ENCODE assay signal across 20 cellular contexts in the genomic region with DNA sequence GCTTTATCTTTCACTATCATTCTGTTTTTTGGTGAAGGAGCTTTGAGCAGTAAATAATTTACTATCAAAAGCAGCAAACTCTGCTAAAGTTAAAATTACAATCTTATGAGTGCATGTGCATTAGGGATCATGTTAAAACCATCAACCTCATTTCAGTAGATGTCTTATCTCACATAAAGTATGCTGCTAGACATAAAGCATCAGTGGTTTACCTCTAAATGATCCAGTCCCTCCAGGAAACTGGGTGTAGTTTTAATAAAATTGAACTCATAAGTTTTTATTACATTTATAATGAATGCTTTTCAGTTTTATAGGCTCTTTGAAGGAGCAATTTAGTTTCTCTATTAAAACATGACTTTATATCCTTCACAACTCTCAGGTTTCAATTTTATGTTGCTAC.
DNase-seq lines count a peak whose midpoint lies in the region; ATAC-seq and TF ChIP-seq lines count a peak whose summit lies in the region.
"Had no signal": no experiment of that assay in that cellular context is flagged by ENCODE, and none has a peak within 500 bp of the region (broad histone marks: within the 10 kb centered on the region; RNA-seq: fewer than 3 reads in every experiment).

No MANE protein-coding gene starts in this region.

- H3K79me2 ChIP-seq in smooth muscle cell (ENCODE audit: low read depth): no peaks in the 10 kb centered on the region

- H3K4me3 ChIP-seq in SK-N-MC: no peak overlapping the region
- no peak overlapping the region for H3K4me3 ChIP-seq in fibroblast of villous mesenchyme (ENCODE audit: low read depth, low read length)
- no peak overlapping the region for H3K4me3 ChIP-seq in smooth muscle cell
- no peak overlapping the region for H3K4me3 ChIP-seq in heart right ventricle
- H3K4me3 ChIP-seq: GM12878, HAP-1, MG63 had no signal

- H3K9me3 ChIP-seq in SK-N-MC (ENCODE audit: low read depth, low read length) (no peaks in the 10 kb centered on the region), smooth muscle cell (replicated peaks; ENCODE audit: low read depth) (no peaks in the 10 kb centered on the region), heart right ventricle (peaks cover 0 to 14% (median 0%) of the 10 kb centered on the region in 11 donors)
- H3K9me3 ChIP-seq: HAP-1, MG63 had no signal

- H3F3A ChIP-seq in smooth muscle cell (ENCODE audit: low read depth): no peaks in the 10 kb centered on the region

- H4K20me1 ChIP-seq in smooth muscle cell (ENCODE audit: low read depth): no peaks in the 10 kb centered on the region

- TF ChIP-seq CTCF in fibroblast of villous mesenchyme (IDR thresholded peaks at IDR 0.05; ENCODE audit: insufficient read depth, low read depth, low read length) (no peak), smooth muscle cell (IDR thresholded peaks at IDR 0.05; ENCODE audit: borderline replicate concordance, insufficient read depth, poor library complexity, severe bottlenecking) (no peak), heart right ventricle (IDR thresholded peaks at IDR 0.05) (no peak)

- intact Hi-C loops in heart right ventricle (cut with DNase I): no loop called here

- H3K4me3 Mint-ChIP-seq in stimulated activated memory B cell treated with anti-CD40 and anti-IgM and Interleukin-4, amounts not matched to agents 10 μg/mL and 1 μg/mL and 100 μg/mL, for 72 hours: no peak overlapping the region

- H2AFZ ChIP-seq in smooth muscle cell (ENCODE audit: low read depth): no peak overlapping the region

- DNase-seq in DMS79 treated with DMSO at 0.1 percent for 48 hours (lab: John Stamatoyannopoulos, UW): peak; percentile 19
- DNase-seq in DMS79 (lab: John Stamatoyannopoulos, UW): no peak
- DNase-seq in SK-N-MC (ENCODE audit: low read depth, low spot score): peak; percentile 3
- DNase-seq in fibroblast of villous mesenchyme (ENCODE audit: low read depth): peak; percentile 4
- no peak for DNase-seq in smooth muscle cell (lab: John Stamatoyannopoulos, UW; ENCODE audit: unreplicated experiment)
- no peak for DNase-seq in NCI-H345 treated with DMSO at 0.1 percent for 48 hours (lab: John Stamatoyannopoulos, UW; ENCODE audit: unreplicated experiment)
- DNase-seq in heart right ventricle: no peak
- DNase-seq: C1 segment of cervical spinal cord, DMS153, KBM-7, MG63, NCI-H1105, NCI-H187 treated with DMSO at 0.1 percent for 48 hours, NCI-H82, SIG-M5 had no signal

- no peak overlapping the region for H3K27ac Mint-ChIP-seq in stimulated activated memory B cell treated with anti-CD40 and anti-IgM and Interleukin-4, amounts not matched to agents 10 μg/mL and 1 μg/mL and 100 μg/mL, for 72 hours

- H3K4me1 Mint-ChIP-seq in stimulated activated memory B cell treated with anti-CD40 and anti-IgM and Interleukin-4, amounts not matched to agents 10 μg/mL and 1 μg/mL and 100 μg/mL, for 72 hours: no peaks in the 10 kb centered on the region

- peaks cover 12% of the 10 kb centered on the region for H3K36me3 Mint-ChIP-seq in stimulated activated memory B cell treated with anti-CD40 and anti-IgM and Interleukin-4, amounts not matched to agents 10 μg/mL and 1 μg/mL and 100 μg/mL, for 72 hours

- H3K36me3 ChIP-seq in SK-N-MC (ENCODE audit: insufficient read depth, low read length) (no peaks in the 10 kb centered on the region), smooth muscle cell (ENCODE audit: low read depth) (no peaks in the 10 kb centered on the region), heart right ventricle (no peaks in the 10 kb centered on the region)
- H3K36me3 ChIP-seq: HAP-1, MG63 had no signal

- H3K4me2 ChIP-seq in smooth muscle cell: no peak overlapping the region

- peaks cover 6% of the 10 kb centered on the region for H3K4me1 ChIP-seq in smooth muscle cell (ENCODE audit: low read depth)
- H3K4me1 ChIP-seq in heart right ventricle: no peaks in the 10 kb centered on the region
- H3K4me1 ChIP-seq: HAP-1 had no signal

- H3K27ac ChIP-seq in SK-N-MC: no peak overlapping the region
- H3K27ac ChIP-seq in smooth muscle cell (ENCODE audit: low read depth): peak overlapping the region; percentile 54
- no peak overlapping the region for H3K27ac ChIP-seq in heart right ventricle
- H3K27ac ChIP-seq: 22Rv1, HL-60 had no signal

- no peak for ATAC-seq in stimulated activated memory B cell treated with anti-CD40 and anti-IgM and Interleukin-4, amounts not matched to agents 10 μg/mL and 1 μg/mL and 100 μg/mL, for 72 hours
- ATAC-seq in heart right ventricle: no peak
- ATAC-seq: GM12878 had no signal

- H3K9ac ChIP-seq in SK-N-MC (ENCODE audit: insufficient read length) (no peak overlapping the region), smooth muscle cell (ENCODE audit: low read depth) (no peak overlapping the region)

- H3K9me3 Mint-ChIP-seq in stimulated activated memory B cell treated with anti-CD40 and anti-IgM and Interleukin-4, amounts not matched to agents 10 μg/mL and 1 μg/mL and 100 μg/mL, for 72 hours: no peaks in the 10 kb centered on the region

- no peaks in the 10 kb centered on the region for H3K27me3 Mint-ChIP-seq in stimulated activated memory B cell treated with anti-CD40 and anti-IgM and Interleukin-4, amounts not matched to agents 10 μg/mL and 1 μg/mL and 100 μg/mL, for 72 hours

- H3K27me3 ChIP-seq in smooth muscle cell (ENCODE audit: low read depth) (no peaks in the 10 kb centered on the region), heart right ventricle (no peaks in the 10 kb centered on the region)
- H3K27me3 ChIP-seq: MG63 had no signal

Comparison
In these comparisons a context has a peak if more than half of its experiments do, and no peak if none do; other contexts are left out.
1. DNase-seq: peak in DMS79 treated with DMSO at 0.1 percent for 48 hours (single experiment), SK-N-MC (single experiment) and fibroblast of villous mesenchyme (single experiment); none in DMS79 (single experiment), smooth muscle cell (single experiment), NCI-H345 treated with DMSO at 0.1 percent for 48 hours (single experiment) and heart right ventricle (0 of 2).